In the genomic region with DNA sequence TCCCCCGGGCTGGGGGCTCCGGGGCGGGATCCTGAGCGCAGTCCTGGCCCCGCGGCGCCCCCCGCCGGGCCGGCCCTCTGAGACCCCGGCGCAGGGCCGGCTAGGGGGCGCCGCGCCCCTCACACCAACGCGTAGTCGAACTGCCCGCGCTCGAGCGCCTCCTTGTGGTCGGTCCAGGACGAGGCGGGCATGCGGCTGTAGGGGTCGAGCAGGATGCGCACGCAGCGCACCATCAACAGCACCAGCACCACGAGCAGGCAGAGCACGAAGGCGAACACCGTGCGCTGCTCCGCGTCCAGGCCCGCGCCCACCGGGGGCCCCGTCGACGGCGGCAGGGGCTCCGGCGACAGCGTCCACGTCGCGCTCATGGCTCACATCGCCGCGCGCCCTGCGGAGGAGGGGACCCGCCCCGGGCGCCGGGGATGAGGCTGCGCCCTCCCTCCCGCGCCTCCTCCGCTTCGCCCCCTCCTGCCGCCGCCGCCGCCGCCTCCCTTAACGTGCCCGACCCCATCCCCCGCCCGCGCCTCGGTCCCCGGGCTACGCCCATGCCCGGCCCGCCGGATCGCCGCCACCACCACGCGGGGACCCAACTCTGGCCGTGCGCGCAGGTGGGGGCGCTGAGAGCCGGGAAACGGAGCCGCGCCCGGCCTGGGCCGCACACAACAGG, we compare ENCODE assay signal across 8 cellular contexts. TPM values are rescaled to one million over a fixed set of nuclear protein-coding genes. Genes with fewer than 3 reads are reported as not detected.
A peak's percentile ranks its signal among the peaks of the same experiment; 100 is the strongest.
DNase-seq lines count a peak whose midpoint lies in the region; ATAC-seq and TF ChIP-seq lines count a peak whose summit lies in the region.

No MANE protein-coding gene starts in this region.

- peak overlapping the region; percentile 44 for H3K4me3 ChIP-seq in iPS-18a (ENCODE audit: low read length)
- peak overlapping the region; percentile 48 for H3K4me3 ChIP-seq in smooth muscle cell

- peak; percentile 74 for DNase-seq in NCI-H1105 treated with DMSO at 0.1 percent for 48 hours (lab: John Stamatoyannopoulos, UW)
- DNase-seq in T-helper 2 cell = peak; percentile 58 to 79 (median 64)
- DNase-seq in smooth muscle cell (lab: John Stamatoyannopoulos, UW; ENCODE audit: unreplicated experiment) = peak; percentile 45

- peaks cover 2% of the 10 kb centered on the region for H3K36me3 ChIP-seq in iPS-18a (ENCODE audit: control insufficient read depth, low read depth, low read length)
- H3K36me3 ChIP-seq in smooth muscle cell (ENCODE audit: low read depth) = no peaks in the 10 kb centered on the region

- peaks cover 10% of the 10 kb centered on the region for H4K20me1 ChIP-seq in smooth muscle cell (ENCODE audit: low read depth)

- no peak for ATAC-seq in GM21576 (IDR thresholded peaks at IDR 0.05; ENCODE audit: unreplicated experiment)
- no peak for ATAC-seq in GM18868 (IDR thresholded peaks at IDR 0.05; ENCODE audit: unreplicated experiment)

- WGBS in smooth muscle cell (ENCODE audit: low lambda C conversion rate) = 0% methylated on average over 32 of the region's 95 CpGs

- H3K4me2 ChIP-seq in smooth muscle cell = peak overlapping the region; percentile 88

- H2AFZ ChIP-seq in smooth muscle cell (ENCODE audit: low read depth) = no peak overlapping the region

- H3K27me3 ChIP-seq in iPS-18a (ENCODE audit: control insufficient read depth, insufficient read depth, low read length) (no peaks in the 10 kb centered on the region), smooth muscle cell (ENCODE audit: low read depth) (no peaks in the 10 kb centered on the region)

- peaks cover 6% of the 10 kb centered on the region for H3F3A ChIP-seq in smooth muscle cell (ENCODE audit: low read depth)

- H3K27ac ChIP-seq in angular gyrus (ENCODE audit: low read depth, low read length) (peak overlapping the region; percentile 10), iPS-18a (ENCODE audit: low read length) (no peak overlapping the region), smooth muscle cell (ENCODE audit: low read depth) (no peak overlapping the region)

- H3K9me3 ChIP-seq in iPS-18a (ENCODE audit: control insufficient read depth, low read depth, low read length) (no peaks in the 10 kb centered on the region), smooth muscle cell (replicated peaks; ENCODE audit: low read depth) (no peaks in the 10 kb centered on the region)

- peaks cover 8% of the 10 kb centered on the region for H3K4me1 ChIP-seq in iPS-18a (ENCODE audit: control insufficient read depth, low read depth, low read length)
- H3K4me1 ChIP-seq in smooth muscle cell (ENCODE audit: low read depth) = no peaks in the 10 kb centered on the region

- H3K9ac ChIP-seq in iPS-18a (ENCODE audit: low read length) (no peak overlapping the region), smooth muscle cell (ENCODE audit: low read depth) (no peak overlapping the region)

- TF ChIP-seq CTCF in GM12874 (IDR thresholded peaks at IDR 0.05; ENCODE audit: insufficient read depth, low read depth, low read length) (peak; percentile 96), smooth muscle cell (IDR thresholded peaks at IDR 0.05; ENCODE audit: borderline replicate concordance, insufficient read depth, poor library complexity, severe bottlenecking) (peak; percentile 94)

- no peaks in the 10 kb centered on the region for H3K79me2 ChIP-seq in smooth muscle cell (ENCODE audit: low read depth)

RNA-seq across cellular contexts. Expression of a gene that starts 0.6 kb away (rescaled TPM):
- 4.8 and 6.0 TPM in 2 replicates for total RNA-seq in smooth muscle cell
- 25.4 and 26.0 TPM in 2 replicates for polyA plus RNA-seq in smooth muscle cell

RNA-seq across cellular contexts. Expression of a gene that starts 5.2 kb away (rescaled TPM):
- total RNA-seq in smooth muscle cell = 9.5 and 18.2 TPM in 2 replicates
- polyA plus RNA-seq in smooth muscle cell = 35.0 and 35.3 TPM in 2 replicates

RNA-seq across cellular contexts. Expression of a gene that starts 10.7 kb away (rescaled TPM):
- 18.7 and 20.7 TPM in 2 replicates for total RNA-seq in smooth muscle cell
- 44.0 and 46.6 TPM in 2 replicates for polyA plus RNA-seq in smooth muscle cell

RNA-seq across cellular contexts. Expression of a gene that starts 18.2 kb away (rescaled TPM):
- 25.1 and 27.1 TPM in 2 replicates for total RNA-seq in smooth muscle cell
- polyA plus RNA-seq in smooth muscle cell = 21.8 and 39.3 TPM in 2 replicates

RNA-seq across cellular contexts. Expression of a gene that starts 21.6 kb away (rescaled TPM):
- 6.7 and 8.2 TPM in 2 replicates for total RNA-seq in smooth muscle cell
- polyA plus RNA-seq in smooth muscle cell = 9.2 and 13.1 TPM in 2 replicates
